In genomic region chr14:92978229-92979021, GRCh38 we compare ENCODE assay signal across 2 cellular contexts.
TF ChIP-seq lines count a peak whose summit lies in the region.

No MANE protein-coding gene starts in this region.

TF ChIP-seq in HEK293, 187 proteins besides CTCF, POLR2A, EP300 and RAD21 (continued from another document):
- no peak for TF ChIP-seq AEBP2 (tag by site-specific recombination; IDR thresholded peaks at IDR 0.05; ENCODE audit: borderline replicate concordance)
- TF ChIP-seq ZNF585B (tag by site-specific recombination; IDR thresholded peaks at IDR 0.05): no peak
- TF ChIP-seq GLI4 (tag by site-specific recombination; IDR thresholded peaks at IDR 0.05): no peak
- no peak for TF ChIP-seq ZNF223 (tag by site-specific recombination; IDR thresholded peaks at IDR 0.05)
- no peak for TF ChIP-seq ZNF184 (tag by site-specific recombination; IDR thresholded peaks at IDR 0.05)
- TF ChIP-seq ZNF660 (tag by site-specific recombination; IDR thresholded peaks at IDR 0.05): no peak
- no peak for TF ChIP-seq ZNF488 (tag by site-specific recombination; IDR thresholded peaks at IDR 0.05)
- no peak for TF ChIP-seq ZSCAN30 (tag by site-specific recombination; IDR thresholded peaks at IDR 0.05)

TF ChIP-seq in GM23338, 12 proteins besides CTCF, POLR2A, EP300 and RAD21 (continued from another document):
- TF ChIP-seq ZNF462 (CRISPR knock-in tag; IDR thresholded peaks at IDR 0.05): no peak
- no peak for TF ChIP-seq NANOG (IDR thresholded peaks at IDR 0.05; ENCODE audit: borderline replicate concordance)
- no peak for TF ChIP-seq REST (IDR thresholded peaks at IDR 0.05; ENCODE audit: unreplicated experiment)
- TF ChIP-seq CREB1 (CRISPR knock-in tag; IDR thresholded peaks at IDR 0.05; ENCODE audit: low read depth): no peak
- no peak for TF ChIP-seq POLR2AphosphoS5 (IDR thresholded peaks at IDR 0.05; ENCODE audit: low read depth)
- TF ChIP-seq ZNF114 (CRISPR knock-in tag; IDR thresholded peaks at IDR 0.05): no peak
- no peak for TF ChIP-seq JUNB (IDR thresholded peaks at IDR 0.05; ENCODE audit: unreplicated experiment)
- no peak for TF ChIP-seq EZH2phosphoT487 (IDR thresholded peaks at IDR 0.05; ENCODE audit: unreplicated experiment)
TF ChIP-seq in GM23338: peak in this region for 0.
